ENCODE assay signal across 1 cellular context in genomic region chr12:111285191-111285590, GRCh38.
TF ChIP-seq lines count a peak whose summit lies in the region.

No MANE protein-coding gene starts in this region.

TF ChIP-seq in GM23338, 12 proteins besides CTCF, POLR2A, EP300 and RAD21 (continued from another document):
- TF ChIP-seq ZNF462 (CRISPR knock-in tag; IDR thresholded peaks at IDR 0.05): no peak
